25 cellular contexts compared by ENCODE assay signal in the genomic region with DNA sequence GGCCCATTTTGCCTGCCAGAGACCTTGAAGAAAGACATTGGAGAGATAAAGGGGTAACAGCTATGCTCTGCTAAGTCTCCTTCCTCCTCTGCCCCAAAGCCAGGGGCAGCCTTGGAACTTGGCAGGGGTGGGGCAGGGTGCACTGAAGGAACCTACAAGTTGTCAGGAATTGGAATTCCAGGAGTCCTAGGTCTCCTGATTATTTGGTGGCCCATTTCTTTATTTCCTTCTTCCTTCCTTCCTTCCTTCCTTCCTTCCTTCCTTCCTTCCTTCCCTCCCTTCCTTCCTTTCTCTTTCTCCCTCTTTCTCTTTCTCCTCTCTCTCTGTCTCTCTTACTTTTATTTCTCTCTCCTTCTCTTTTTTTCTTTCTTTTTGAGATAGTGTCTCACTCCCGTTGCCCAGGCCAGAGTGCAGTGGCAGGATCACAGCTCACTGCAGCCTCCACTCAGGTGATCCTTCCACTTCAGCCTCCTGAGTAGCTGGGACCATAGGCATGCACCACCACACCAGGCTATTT. TPM values are rescaled to one million over a fixed set of nuclear protein-coding genes. Genes with fewer than 3 reads are reported as not detected.
DNase-seq lines count a peak whose midpoint lies in the region; ATAC-seq and TF ChIP-seq lines count a peak whose summit lies in the region.
"Had no signal": no experiment of that assay in that cellular context is flagged by ENCODE, and none has a peak within 500 bp of the region (broad histone marks: within the 10 kb centered on the region; RNA-seq: fewer than 3 reads in every experiment).

No MANE protein-coding gene starts in this region.

- intact Hi-C loops in upper lobe of right lung (cut with DNase I), result loop anchor here (10.0 kb wide), 1 partner anchor 76 kb away; no protein-coding TSS in a partner anchor

- H3K4me3 Mint-ChIP-seq in brain (no peak overlapping the region), mesothelial cell of epicardium (no peak overlapping the region)
- H3K4me3 Mint-ChIP-seq: activated CD4-positive, alpha-beta T cell treated with anti-CD3 and anti-CD28 coated beads, Interleukin-2, amount 10 ng/mL, durations not matched to agents 7 days and 5 days; activated CD8-positive, alpha-beta memory T cell treated with anti-CD3 and anti-CD28 coated beads, Interleukin-2, amount 10 ng/mL, durations not matched to agents 7 days and 5 days; activated T-helper 1 cell treated with anti-CD3 and anti-CD28 coated beads, Interleukin-12 subunit alpha, Interleukin-12 subunit beta, Interleukin-2, Interleukin-4 antibody, amounts not matched to agents 30 ng/mL and 10 ng/mL and 1 ng/mL, durations not matched to agents 14 hours and 24 hours and 36 hours; CD4-positive, alpha-beta memory T cell; IgD-negative memory B cell had no signal

- H3K36me3 ChIP-seq in HUES48 (ENCODE audit: control insufficient read depth, insufficient read depth, low read length) (no peaks in the 10 kb centered on the region), upper lobe of right lung (no peaks in the 10 kb centered on the region)
- H3K36me3 ChIP-seq: ascending aorta, pancreas had no signal

- H3K27me3 Mint-ChIP-seq in brain, result peaks cover 6% of the 10 kb centered on the region
- no peaks in the 10 kb centered on the region for H3K27me3 Mint-ChIP-seq in mesothelial cell of epicardium (ENCODE audit: low read depth)

- no peak for TF ChIP-seq CTCF in brain (conservative IDR thresholded peaks at IDR 0.05)
- TF ChIP-seq CTCF in mesothelial cell of epicardium (IDR thresholded peaks at IDR 0.05; ENCODE audit: unreplicated experiment), result no peak
- TF ChIP-seq CTCF in upper lobe of right lung (IDR thresholded peaks at IDR 0.05), result no peak

- peak overlapping the region; percentile 72 to 89 (median 87) for H3K27ac Mint-ChIP-seq in brain
- peak overlapping the region; percentile 95 for H3K27ac Mint-ChIP-seq in mesothelial cell of epicardium
- H3K27ac Mint-ChIP-seq: activated CD4-positive, alpha-beta T cell treated with anti-CD3 and anti-CD28 coated beads, Interleukin-2, amount 10 ng/mL, durations not matched to agents 7 days and 5 days; activated CD8-positive, alpha-beta memory T cell treated with anti-CD3 and anti-CD28 coated beads, Interleukin-2, amount 10 ng/mL, durations not matched to agents 7 days and 5 days; activated T-helper 1 cell treated with anti-CD3 and anti-CD28 coated beads, Interleukin-12 subunit alpha, Interleukin-12 subunit beta, Interleukin-2, Interleukin-4 antibody, amounts not matched to agents 30 ng/mL and 10 ng/mL and 1 ng/mL, durations not matched to agents 14 hours and 24 hours and 36 hours; IgD-negative memory B cell had no signal

- H3K36me3 Mint-ChIP-seq in brain (no peaks in the 10 kb centered on the region), mesothelial cell of epicardium (no peaks in the 10 kb centered on the region)
- H3K36me3 Mint-ChIP-seq: activated CD8-positive, alpha-beta memory T cell treated with anti-CD3 and anti-CD28 coated beads, Interleukin-2, amount 10 ng/mL, durations not matched to agents 7 days and 5 days; activated naive CD4-positive, alpha-beta T cell treated with anti-CD3 and anti-CD28 coated beads, Interleukin-2, amount 50 U/mL, for 72 hours; CD4-positive, alpha-beta memory T cell; IgD-negative memory B cell had no signal

- peak overlapping the region; percentile 85 for H3K27ac ChIP-seq in HUES48 (ENCODE audit: low read depth, low read length)
- peak overlapping the region; percentile 24 for H3K27ac ChIP-seq in upper lobe of right lung
- H3K27ac ChIP-seq: ascending aorta, epithelial cell of prostate, foreskin keratinocyte, pancreas had no signal

- H3K9me3 ChIP-seq in HUES48 (ENCODE audit: control insufficient read depth, insufficient read depth, low read length) (no peaks in the 10 kb centered on the region), upper lobe of right lung (no peaks in the 10 kb centered on the region)
- H3K9me3 ChIP-seq: ascending aorta, pancreas, SK-N-SH had no signal

- ATAC-seq in upper lobe of right lung, result no peak
- ATAC-seq: activated CD8-positive, alpha-beta memory T cell treated with anti-CD3 and anti-CD28 coated beads, Interleukin-2, amount 10 ng/mL, durations not matched to agents 7 days and 5 days; activated naive CD4-positive, alpha-beta T cell treated with anti-CD3 and anti-CD28 coated beads, Interleukin-2, amount 50 U/mL, for 72 hours; foreskin keratinocyte; sciatic nerve had no signal

- H3K27me3 ChIP-seq in HUES48 (ENCODE audit: control insufficient read depth, insufficient read depth, low read length), result peaks cover 66% of the 10 kb centered on the region
- no peaks in the 10 kb centered on the region for H3K27me3 ChIP-seq in upper lobe of right lung
- H3K27me3 ChIP-seq: ascending aorta, foreskin keratinocyte, pancreas had no signal

- H3K9ac ChIP-seq in HUES48 (ENCODE audit: low read depth, low read length), result no peak overlapping the region
- H3K9ac ChIP-seq: SK-N-SH had no signal

- H3K9me3 Mint-ChIP-seq in brain (peaks cover 0 to 4% (median 0%) of the 10 kb centered on the region in 5 experiments), mesothelial cell of epicardium (no peaks in the 10 kb centered on the region)
- H3K9me3 Mint-ChIP-seq: activated CD4-positive, alpha-beta T cell treated with anti-CD3 and anti-CD28 coated beads, Interleukin-2, amount 10 ng/mL, durations not matched to agents 7 days and 5 days; activated naive CD4-positive, alpha-beta T cell treated with anti-CD3 and anti-CD28 coated beads, Interleukin-2, amount 50 U/mL, for 72 hours; activated T-helper 1 cell treated with anti-CD3 and anti-CD28 coated beads, Interleukin-12 subunit alpha, Interleukin-12 subunit beta, Interleukin-2, Interleukin-4 antibody, amounts not matched to agents 30 ng/mL and 10 ng/mL and 1 ng/mL, durations not matched to agents 14 hours and 24 hours and 36 hours had no signal

- H3K4me3 ChIP-seq in HUES48 (ENCODE audit: low read depth, low read length) (no peak overlapping the region), upper lobe of right lung (no peak overlapping the region)
- H3K4me3 ChIP-seq: ascending aorta, lung, pancreas had no signal

- H3K4me1 Mint-ChIP-seq in brain, result peaks cover 55% of the 10 kb centered on the region
- peaks cover 61% of the 10 kb centered on the region for H3K4me1 Mint-ChIP-seq in mesothelial cell of epicardium
- H3K4me1 Mint-ChIP-seq: activated CD4-positive, alpha-beta T cell treated with anti-CD3 and anti-CD28 coated beads, Interleukin-2, amount 10 ng/mL, durations not matched to agents 7 days and 5 days; CD4-positive, alpha-beta memory T cell; IgD-negative memory B cell had no signal

- H3K4me1 ChIP-seq in HUES48 (ENCODE audit: control insufficient read depth, insufficient read depth, low read length) (peaks cover 49% of the 10 kb centered on the region), upper lobe of right lung (no peaks in the 10 kb centered on the region)
- H3K4me1 ChIP-seq: ascending aorta, pancreas had no signal

- DNase-seq in mesothelial cell of epicardium (ENCODE audit: low spot score in 2 of 2, unreplicated experiment in 2 of 2) (no peak), upper lobe of right lung (no peak), NCI-H2171 treated with DMSO at 0.1 percent for 48 hours (lab: John Stamatoyannopoulos, UW) (no peak), GOT3 (lab: John Stamatoyannopoulos, UW) (no peak)
- DNase-seq in activated CD4-positive, alpha-beta T cell treated with anti-CD3 and anti-CD28 coated beads for 1 hour, result no peak
- DNase-seq: activated CD4-positive, alpha-beta T cell treated with anti-CD3 and anti-CD28 coated beads, Interleukin-2, amount 10 ng/mL, durations not matched to agents 7 days and 5 days; activated CD8-positive, alpha-beta memory T cell treated with anti-CD3 and anti-CD28 coated beads, Interleukin-2, amount 10 ng/mL, durations not matched to agents 7 days and 5 days; CD4-positive, alpha-beta memory T cell; DMS53; foreskin keratinocyte; GDM1; NCI-H1417; NCI-H2107; pancreas; SK-N-SH; T-helper 2 cell had no signal

RNA-seq across cellular contexts. Expression of gene FZD2, which starts 8.5 kb away (rescaled TPM):
- polyA plus RNA-seq in brain (ENCODE audit: insufficient read depth, low read depth, low replicate concordance), result 6.1 TPM
- 82.1 to 88.3 TPM (median 84.4 TPM) in 3 replicates for total RNA-seq in mesothelial cell of epicardium
- total RNA-seq in upper lobe of right lung, result 8.7 TPM
- total RNA-seq: activated T-helper 1 cell treated with anti-CD3 and anti-CD28 coated beads, Interleukin-12 subunit alpha, Interleukin-12 subunit beta, Interleukin-2, Interleukin-4 antibody, amounts not matched to agents 30 ng/mL and 10 ng/mL and 1 ng/mL, durations not matched to agents 14 hours and 24 hours and 36 hours; CD4-positive, alpha-beta memory T cell had no signal
- polyA plus RNA-seq: CD4-positive, alpha-beta memory T cell; IgD-negative memory B cell had no signal

RNA-seq across cellular contexts. Expression of gene GPATCH8, which starts 45.6 kb away (rescaled TPM):
- polyA plus RNA-seq in brain (ENCODE audit: insufficient read depth, low read depth, low replicate concordance), result 21.4 TPM
- total RNA-seq in mesothelial cell of epicardium, result 75.6 to 77.1 TPM (median 76.3 TPM) in 3 replicates
- 40.7 TPM for total RNA-seq in upper lobe of right lung
